ENCODE assay signal across 8 cellular contexts in the genomic region with DNA sequence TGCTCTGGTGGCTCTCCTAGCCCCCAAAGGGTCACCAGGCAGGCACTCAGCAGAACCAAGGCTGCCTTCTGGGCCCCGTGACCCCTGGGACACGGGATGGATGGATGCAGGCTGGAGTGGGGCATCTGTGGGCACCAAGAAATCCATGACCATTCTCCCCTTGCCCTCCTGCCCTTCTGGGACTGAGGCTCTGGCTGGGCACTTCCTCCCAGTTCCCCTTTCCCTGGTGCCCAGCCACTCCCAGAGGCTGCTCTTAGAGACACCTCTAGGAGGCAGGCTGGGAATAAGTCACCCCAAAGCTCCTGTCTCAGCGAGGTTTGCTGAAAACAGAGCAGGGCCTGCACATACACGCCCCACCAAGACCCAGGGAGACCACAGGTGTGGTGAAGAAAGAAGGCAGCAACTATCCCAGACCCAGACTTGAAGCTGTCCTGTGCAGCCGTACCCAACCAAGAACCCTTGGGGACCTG. TPM values are rescaled to one million over a fixed set of nuclear protein-coding genes. Genes with fewer than 3 reads are reported as not detected.
DNase-seq lines count a peak whose midpoint lies in the region; ATAC-seq and TF ChIP-seq lines count a peak whose summit lies in the region.

No MANE protein-coding gene starts in this region.

- no peak for TF ChIP-seq POLR2A in right lobe of liver (IDR thresholded peaks at IDR 0.05)

- H3K9me3 ChIP-seq in KOPT-K1 (ENCODE audit: insufficient read depth, low read length, poor library complexity, severe bottlenecking): no peaks in the 10 kb centered on the region
- no peaks in the 10 kb centered on the region for H3K9me3 ChIP-seq in right lobe of liver
- no peaks in the 10 kb centered on the region for H3K9me3 ChIP-seq in upper lobe of right lung

- H3K36me3 ChIP-seq in KOPT-K1 (ENCODE audit: insufficient read depth, low read length) (peaks cover 24% of the 10 kb centered on the region; the same call in 1 of the 2 replicates), brain microvascular endothelial cell (replicated peaks) (peaks cover 12% of the 10 kb centered on the region), right lobe of liver (no peaks in the 10 kb centered on the region), upper lobe of right lung (peaks cover 22% of the 10 kb centered on the region)

- DNase-seq in NCI-H526 (lab: John Stamatoyannopoulos, UW) (peak; percentile 12 to 37), NCI-H526 treated with DMSO at 0.1 percent for 48 hours (lab: John Stamatoyannopoulos, UW) (no peak), brain microvascular endothelial cell (no peak), right lobe of liver (no peak), upper lobe of right lung (peak; percentile 73)
- no peak for DNase-seq in stimulated activated CD4-positive, alpha-beta T cell treated with anti-CD3 and anti-CD28 coated beads, Interleukin-15, amount 100 ng/mL, for 24 hours

- in situ Hi-C loops in brain microvascular endothelial cell (cut with HindIII; ENCODE audit: low pct_ligation_motif_present, low sequenced_read_pairs): no loop called here

- TF ChIP-seq CTCF in brain microvascular endothelial cell (IDR thresholded peaks at IDR 0.05; ENCODE audit: low read depth, low read length, missing control alignments) (peak; percentile 46), right lobe of liver (IDR thresholded peaks at IDR 0.05) (no peak), upper lobe of right lung (IDR thresholded peaks at IDR 0.05) (peak; percentile 38)

- H3K27ac ChIP-seq in KOPT-K1 (ENCODE audit: low read depth, low read length, poor library complexity, severe bottlenecking) (peak overlapping the region; percentile 73), brain microvascular endothelial cell (peak overlapping the region; percentile 93), right lobe of liver (peak overlapping the region; percentile 56 to 85 (median 76)), upper lobe of right lung (peak overlapping the region; percentile 99)

- intact Hi-C loops in right lobe of liver (cut with DNase I): no loop called here
- intact Hi-C loops in upper lobe of right lung (cut with DNase I): no loop called here

- peak; percentile 13 to 51 (median 32) for ATAC-seq in right lobe of liver
- peak; percentile 73 for ATAC-seq in upper lobe of right lung
- no peak for ATAC-seq in HG03565 (IDR thresholded peaks at IDR 0.05; ENCODE audit: unreplicated experiment)

- WGBS in right lobe of liver (ENCODE audit: insufficient coverage, low coverage, low lambda C conversion rate, missing lambda C conversion rate): no CpG with 5 or more reads among the region's 5 CpGs

- H3K4me3 ChIP-seq in brain microvascular endothelial cell (ENCODE audit: low read depth, low read length) (peak overlapping the region; percentile 56), right lobe of liver (peak overlapping the region; percentile 33 to 44 (median 41)), upper lobe of right lung (peak overlapping the region; percentile 78)

- H3K27me3 ChIP-seq in brain microvascular endothelial cell (replicated peaks) (no peaks in the 10 kb centered on the region), right lobe of liver (no peaks in the 10 kb centered on the region), upper lobe of right lung (no peaks in the 10 kb centered on the region)

- H3K4me1 ChIP-seq in right lobe of liver: no peaks in the 10 kb centered on the region
- H3K4me1 ChIP-seq in upper lobe of right lung: peaks cover 53% of the 10 kb centered on the region

RNA-seq across cellular contexts. Expression of a gene that starts 0.9 kb away (rescaled TPM):
- total RNA-seq in right lobe of liver (10 to 100 TPM in 2 of 6 experiments, 1 to 10 TPM in 4; 4.9 to 11.3 (median 7.0) TPM), upper lobe of right lung (102 TPM)

RNA-seq across cellular contexts. Expression of a gene that starts 10.8 kb away (rescaled TPM):
- not detected for total RNA-seq in right lobe of liver
- not detected for total RNA-seq in upper lobe of right lung

RNA-seq across cellular contexts. Expression of a gene that starts 19.1 kb away (rescaled TPM):
- total RNA-seq in right lobe of liver (1 to 10 TPM; 1.2 to 5.1 (median 2.3) TPM), upper lobe of right lung (47.2 TPM)

RNA-seq across cellular contexts. Expression of a gene that starts 42.3 kb away (rescaled TPM):
- total RNA-seq in right lobe of liver: 1 to 10 TPM in 2 of 6 experiments, under 1 TPM in 4; 0.37 to 2.9 (median 0.75) TPM
- total RNA-seq in upper lobe of right lung: 11.9 TPM

Comparison
In these comparisons a context has a peak if more than half of its experiments do, and no peak if none do; other contexts are left out.
1. DNase-seq: peak in NCI-H526 (2 of 2) and upper lobe of right lung (single experiment); none in NCI-H526 treated with DMSO at 0.1 percent for 48 hours (single experiment), brain microvascular endothelial cell (single experiment), right lobe of liver (0 of 3) and stimulated activated CD4-positive, alpha-beta T cell treated with anti-CD3 and anti-CD28 coated beads, Interleukin-15, amount 100 ng/mL, for 24 hours (single experiment).
2. CTCF ChIP-seq: peak in brain microvascular endothelial cell (single experiment) and upper lobe of right lung (single experiment); none in right lobe of liver (0 of 4).
3. Peak in every context shown above with its lines, with median percentiles within 50 percentile points of each other: H3K27ac ChIP-seq and H3K4me3 ChIP-seq.